In the genomic region with DNA sequence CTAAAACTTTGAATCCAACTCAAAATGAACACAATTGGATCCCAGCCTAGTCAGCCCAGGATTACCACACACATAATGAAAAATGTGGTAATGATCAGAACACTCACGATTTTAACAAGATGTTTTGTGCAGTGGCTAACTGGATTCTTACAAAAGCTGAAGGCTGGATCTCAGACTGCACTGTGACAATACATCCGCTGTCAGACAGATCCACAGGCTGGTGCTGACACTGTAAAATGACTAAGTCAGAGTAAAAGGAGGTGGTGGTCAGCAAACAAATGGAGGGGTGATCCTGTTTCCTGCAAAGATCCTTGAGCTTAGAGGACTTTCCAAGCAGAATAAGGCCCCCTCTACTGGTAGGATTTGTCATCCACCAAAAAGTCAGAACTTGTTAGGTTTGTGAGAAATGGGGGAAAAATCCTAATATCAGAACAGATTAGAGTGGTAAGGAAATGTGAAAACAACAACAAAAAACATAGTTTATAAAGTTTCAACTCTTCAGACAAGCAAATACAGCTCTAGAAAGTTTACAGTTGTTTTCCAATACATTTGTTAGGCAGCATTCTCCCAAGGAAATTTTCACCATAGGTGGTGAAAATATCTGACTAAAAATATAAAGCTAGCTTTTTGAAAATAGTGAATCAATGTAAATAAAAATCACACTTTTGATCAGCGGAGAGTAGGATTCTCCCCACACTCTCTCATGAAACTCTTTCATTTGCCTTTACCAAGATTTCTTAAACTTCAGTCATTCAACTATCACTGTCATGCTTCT, we compare ENCODE assay signal across 8 cellular contexts.
DNase-seq lines count a peak whose midpoint lies in the region; ATAC-seq, FAIRE-seq and TF ChIP-seq lines count a peak whose summit lies in the region.

No MANE protein-coding gene starts in this region.

- CTCF ChIA-PET in endothelial cell of umbilical vein (lab: Charles Lee) = interaction anchor here (0.5 to 3.2 kb wide), 52 partner anchors 8 to 443 kb away, joined by 3 to 32 read pairs (median 4); no protein-coding TSS in a partner anchor

- no peak overlapping the region for H3T11ph ChIP-seq in H9 (ENCODE audit: low read length)

- H3K9me3 Mint-ChIP-seq in H9 = peaks cover 0 to 6% of the 10 kb centered on the region in 2 experiments; a peak in 1 of 5 replicates

- peak; percentile 28 for DNase-seq in COR-L47 (lab: John Stamatoyannopoulos, UW)
- peak; percentile 46 for DNase-seq in H9
- peak; percentile 75 for DNase-seq in OCI-M1 (lab: John Stamatoyannopoulos, UW)
- DNase-seq in endothelial cell of umbilical vein (ENCODE audit: low read depth, low spot score) = peak; percentile 71
- peak; percentile 66 for DNase-seq in myocyte (ENCODE audit: low read depth)
- DNase-seq in germinal center (ENCODE audit: low spot score) = no peak

- TF ChIP-seq POLR2A in endothelial cell of umbilical vein (IDR thresholded peaks at IDR 0.05; ENCODE audit: low read depth, low read length) = no peak
- TF ChIP-seq POLR2A in GM18505 (IDR thresholded peaks at IDR 0.05; ENCODE audit: borderline replicate concordance, extremely low read depth, insufficient read depth, insufficient read length) = no peak

- no peaks in the 10 kb centered on the region for H3K36me3 ChIP-seq in endothelial cell of umbilical vein (ENCODE audit: control insufficient read depth in 2 of 2, extremely low read depth in 1 of 2, insufficient read depth in 2 of 2, low read length in 2 of 2)

- H4K5ac ChIP-seq in H9 (ENCODE audit: insufficient read length, low read depth, low read length) = no peak overlapping the region

- no peak overlapping the region for H3K4ac ChIP-seq in H9 (ENCODE audit: low read depth, low read length)

- no peaks in the 10 kb centered on the region for H3K36me3 Mint-ChIP-seq in H9 (ENCODE audit: insufficient read depth in 1 of 3, low read depth in 3 of 3)

- H3K9me3 ChIP-seq in H9 (ENCODE audit: control insufficient read depth, low read depth, low read length) = no peaks in the 10 kb centered on the region
- H3K9me3 ChIP-seq in endothelial cell of umbilical vein (replicated peaks; ENCODE audit: control insufficient read depth, insufficient read depth, low read length) = no peaks in the 10 kb centered on the region

- no peak overlapping the region for H3K4me2 ChIP-seq in H9 (ENCODE audit: insufficient read depth, insufficient read length, low read length)
- no peak overlapping the region for H3K4me2 ChIP-seq in endothelial cell of umbilical vein (ENCODE audit: insufficient read depth, low read length)

- H2BK5ac ChIP-seq in H9 (ENCODE audit: insufficient read length, low read length) = no peak overlapping the region

- H2BK12ac ChIP-seq in H9 (ENCODE audit: insufficient read length, low read depth, low read length) = no peak overlapping the region

- no peak overlapping the region for H2BK120ac ChIP-seq in H9 (ENCODE audit: low read depth, low read length, poor library complexity, severe bottlenecking)

- BruUV-seq in endothelial cell of umbilical vein (replicated peaks; lab: Mats Ljungman, UMichigan) = no TSS peak

- no CpG with 5 or more reads among the region's 3 CpGs for WGBS in H9 (ENCODE audit: extremely low coverage, insufficient read length, low lambda C conversion rate)

- no peaks in the 10 kb centered on the region for H3K9me1 ChIP-seq in endothelial cell of umbilical vein (replicated peaks; ENCODE audit: control insufficient read depth, extremely low read depth, insufficient read depth, low read length)

- peaks cover 3% of the 10 kb centered on the region; the same call in 1 of the 2 replicates for H3K27me3 Mint-ChIP-seq in H9 (ENCODE audit: low read depth)

- no peak overlapping the region for H3K4me3 ChIP-seq in endothelial cell of umbilical vein (replicated peaks in 1 of 3; ENCODE audit: insufficient read depth in 1 of 3, low read depth in 1 of 3, low read length in 3 of 3)

- H4K20me1 ChIP-seq in H9 (ENCODE audit: control insufficient read depth, insufficient read depth, insufficient read length) = no peaks in the 10 kb centered on the region
- H4K20me1 ChIP-seq in endothelial cell of umbilical vein (replicated peaks; ENCODE audit: control insufficient read depth, extremely low read depth, insufficient read depth, low read length) = no peaks in the 10 kb centered on the region

- TF ChIP-seq CTCF in H9 (conservative IDR thresholded peaks at IDR 0.05) (peak; percentile 82), endothelial cell of umbilical vein (IDR thresholded peaks at IDR 0.05; ENCODE audit: extremely low read depth in 1 of 2, insufficient read depth in 1 of 2, low read depth in 1 of 2, low read length in 2 of 2) (peak; percentile 56 to 70)

- H3K4me1 ChIP-seq in H9 (ENCODE audit: insufficient read depth, low read length) (no peaks in the 10 kb centered on the region; the same call in 1 of the 2 replicates), endothelial cell of umbilical vein (ENCODE audit: control insufficient read depth, extremely low read depth, insufficient read depth, low read length) (no peaks in the 10 kb centered on the region)

- H3K79me1 ChIP-seq in H9 (ENCODE audit: insufficient read depth, low read depth, low read length, poor library complexity, severe bottlenecking) = no peaks in the 10 kb centered on the region

- H2AFZ ChIP-seq in H9 (ENCODE audit: low read length) = peak overlapping the region; percentile 98
- H2AFZ ChIP-seq in endothelial cell of umbilical vein (ENCODE audit: low read depth, low read length) = peak overlapping the region; percentile 33

- no peak overlapping the region for H3K14ac ChIP-seq in H9 (ENCODE audit: insufficient read depth, low read length)

- H4K91ac ChIP-seq in H9 (ENCODE audit: insufficient read length, low read depth, low read length) = no peak overlapping the region

- H3K4me1 Mint-ChIP-seq in H9 = peaks cover 2 to 10% of the 10 kb centered on the region in 2 experiments; a peak in 3 of 4 replicates

- H3K23me2 ChIP-seq in H9 (ENCODE audit: insufficient read length, low read depth, low read length, poor library complexity, severe bottlenecking) = no peaks in the 10 kb centered on the region

- no peak overlapping the region; a peak in 1 of 7 replicates for H3K27ac Mint-ChIP-seq in H9

- no peak overlapping the region for H3K4me3 Mint-ChIP-seq in H9

- no peak overlapping the region for H3K23ac ChIP-seq in H9 (ENCODE audit: insufficient read length, low read depth, low read length)

- POLR2A ChIA-PET in endothelial cell of umbilical vein (lab: Charles Lee) = no interaction called here

- H2BK15ac ChIP-seq in H9 (ENCODE audit: low read depth, low read length) = no peak overlapping the region

- ATAC-seq in GM18505 (IDR thresholded peaks at IDR 0.05; ENCODE audit: unreplicated experiment) = no peak
- no peak for ATAC-seq in GM21723 (IDR thresholded peaks at IDR 0.05; ENCODE audit: unreplicated experiment)

- no peaks in the 10 kb centered on the region for H3K27me3 ChIP-seq in H9 (ENCODE audit: insufficient read depth, low read length)
- H3K27me3 ChIP-seq in endothelial cell of umbilical vein (ENCODE audit: control insufficient read depth in 2 of 2, insufficient read depth in 2 of 2, low read length in 2 of 2) = no peaks in the 10 kb centered on the region

- no peak overlapping the region for H3K56ac ChIP-seq in H9 (ENCODE audit: insufficient read length, low read depth, low read length)

- no peak overlapping the region for H2BK20ac ChIP-seq in H9 (ENCODE audit: low read depth, low read length, poor library complexity, severe bottlenecking)

- intact Hi-C loops in endothelial cell of umbilical vein (cut with micrococcal nuclease) = loop anchor here (1.0 to 5.0 kb wide), 7 partner anchors 115 to 437 kb away; no protein-coding TSS in a partner anchor

- no peak overlapping the region for H4K8ac ChIP-seq in H9 (replicated peaks; ENCODE audit: insufficient read length, low read depth, low read length)

- no peak overlapping the region for H2AK5ac ChIP-seq in H9 (ENCODE audit: insufficient read length, low read length)

- H3K27ac ChIP-seq in H9 (ENCODE audit: insufficient read length, low read depth, low read length) (no peak overlapping the region), endothelial cell of umbilical vein (ENCODE audit: insufficient read depth, low read depth, low read length) (no peak overlapping the region)

- dilution Hi-C loops in endothelial cell of umbilical vein (cut with MboI; ENCODE audit: extremely low pct_ligation_motif_present, low sequenced_read_pairs) = no loop called here

- no peak overlapping the region for H3K9ac ChIP-seq in H9 (ENCODE audit: extremely low read depth, insufficient read length, low read length)
- H3K9ac ChIP-seq in endothelial cell of umbilical vein (replicated peaks; ENCODE audit: extremely low read depth, insufficient read depth, low read length) = no peak overlapping the region

- peak overlapping the region; percentile 21 for H3K18ac ChIP-seq in H9 (ENCODE audit: insufficient read length, low read depth, low read length)

- FAIRE-seq in endothelial cell of umbilical vein (lab: Jason Lieb, UNC) = peak; percentile 93

- no peaks in the 10 kb centered on the region for H3K79me2 ChIP-seq in H9 (ENCODE audit: insufficient read depth, low read length)
- no peaks in the 10 kb centered on the region for H3K79me2 ChIP-seq in endothelial cell of umbilical vein (ENCODE audit: control insufficient read depth, insufficient read depth, low read length)

TF ChIP-seq in endothelial cell of umbilical vein, 7 proteins besides CTCF, POLR2A, EP300 and RAD21:
- TF ChIP-seq EZH2 (IDR thresholded peaks at IDR 0.05; ENCODE audit: borderline replicate concordance, low read depth, low read length, severe bottlenecking) = no peak
- TF ChIP-seq GATA2 (IDR thresholded peaks at IDR 0.05; ENCODE audit: insufficient read depth, insufficient read length, low read depth, low read length) = no peak
- TF ChIP-seq MYC (IDR thresholded peaks at IDR 0.05; ENCODE audit: low read depth, low read length) = no peak
- no peak for TF ChIP-seq JUN (IDR thresholded peaks at IDR 0.05; ENCODE audit: borderline replicate concordance, insufficient read depth, insufficient read length, low read depth)
- TF ChIP-seq FOS (IDR thresholded peaks at IDR 0.05; ENCODE audit: borderline replicate concordance, insufficient read depth, low read length) = no peak
- no peak for TF ChIP-seq POLR2AphosphoS5 (IDR thresholded peaks at IDR 0.05; ENCODE audit: insufficient read depth, low read depth, low read length)
- TF ChIP-seq, protein P1, sequence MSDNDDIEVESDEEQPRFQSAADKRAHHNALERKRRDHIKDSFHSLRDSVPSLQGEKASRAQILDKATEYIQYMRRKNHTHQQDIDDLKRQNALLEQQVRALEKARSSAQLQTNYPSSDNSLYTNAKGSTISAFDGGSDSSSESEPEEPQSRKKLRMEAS (IDR thresholded peaks at IDR 0.05; ENCODE audit: insufficient read depth, insufficient read length) = no peak
